8 cellular contexts compared by ENCODE assay signal in the genomic region with DNA sequence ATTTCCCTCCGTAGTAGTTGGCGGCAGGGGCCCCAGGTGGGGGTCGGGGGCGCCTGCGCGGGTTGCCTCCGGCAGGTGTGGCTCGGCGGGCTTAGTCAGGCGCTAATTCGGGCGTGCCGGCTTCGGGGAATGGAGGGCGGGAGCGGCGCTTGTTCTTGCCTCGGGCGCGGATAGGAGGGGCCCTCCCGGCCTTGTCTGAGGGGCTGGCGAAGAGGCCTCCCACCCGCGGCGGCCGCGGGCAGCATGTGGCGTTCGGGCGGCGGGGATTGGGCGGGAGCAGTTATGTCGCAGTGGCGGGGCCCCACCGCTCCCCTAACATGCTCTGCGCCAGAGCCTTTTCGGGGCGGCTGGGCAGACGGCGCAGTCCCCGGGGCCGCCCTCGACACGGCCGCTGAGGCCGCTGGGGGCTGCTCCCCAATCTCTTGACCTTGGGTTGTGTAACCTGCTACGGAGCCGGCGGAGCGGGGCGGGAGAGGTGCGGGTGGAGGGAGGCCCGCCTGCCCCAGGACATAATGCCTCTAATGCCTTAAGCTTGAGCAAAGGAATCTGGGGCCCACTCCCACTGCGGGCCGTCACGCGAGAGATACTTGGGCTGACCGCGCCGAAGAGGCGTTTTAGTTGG. TPM values are rescaled to one million over a fixed set of nuclear protein-coding genes. Genes with fewer than 3 reads are reported as not detected.
DNase-seq lines count a peak whose midpoint lies in the region; ATAC-seq and TF ChIP-seq lines count a peak whose summit lies in the region.

No MANE protein-coding gene starts in this region.

- H3K4me3 ChIP-seq in SU-DHL-6 (ENCODE audit: insufficient read depth, low read length, poor library complexity, severe bottlenecking) (peak overlapping the region; percentile 84), adrenal gland (peak overlapping the region; percentile 57 to 96 (median 71)), right cardiac atrium (ENCODE audit: low read length) (peak overlapping the region; percentile 96), aorta (ENCODE audit: low read length in 2 of 2) (peak overlapping the region; percentile 72 to 94)

- intact Hi-C loops in adrenal gland (cut with DNase I), result loop anchor here in 1 of 2 donors (5.0 to 10.0 kb wide), 2 partner anchors 79 to 193 kb away; partner anchors contain the start of gene GTF3C6
- intact Hi-C loops in right cardiac atrium (cut with DNase I), result loop anchor here in 3 of 4 donors (5.0 to 10.0 kb wide), 5 partner anchors 61 to 193 kb away; partner anchors contain the start of genes CDK19 (in 1 of the 3) and GTF3C6 (in 1 of the 3)
- intact Hi-C loops in aorta (cut with DNase I), result loop anchor here (2.0 to 10.0 kb wide), 5 partner anchors 61 to 351 kb away; partner anchors contain the start of genes CDK19 (in 1 of the 2), GTF3C6 (in 1 of the 2) and RPF2 (in 1 of the 2)

- H3K27ac ChIP-seq in SU-DHL-6 (ENCODE audit: low read depth, low read length) (peak overlapping the region; percentile 77), adrenal gland (peak overlapping the region; percentile 77 to 97 (median 95)), right cardiac atrium (ENCODE audit: low read length) (peak overlapping the region; percentile 84), aorta (ENCODE audit: low read depth in 1 of 2, low read length in 2 of 2) (peak overlapping the region in 1 of 2 donors; percentile 97)

- H3K4me1 ChIP-seq in adrenal gland (replicated peaks in 1 of 2) (peaks cover 7 to 47% of the 10 kb centered on the region in 2 donors), right cardiac atrium (ENCODE audit: control insufficient read depth, insufficient read depth, low read length) (peaks cover 5% of the 10 kb centered on the region), aorta (ENCODE audit: control insufficient read depth in 1 of 2, insufficient read depth in 2 of 2, low read length in 2 of 2) (no peaks in the 10 kb centered on the region)

- H3F3A ChIP-seq in SU-DHL-6 (ENCODE audit: insufficient read depth), result peaks cover 24% of the 10 kb centered on the region; the same call in 1 of the 2 replicates

- H3K9ac ChIP-seq in SU-DHL-6 (ENCODE audit: low read length), result peak overlapping the region; percentile 98

- peak overlapping the region; percentile 91 for H3K4me2 ChIP-seq in SU-DHL-6 (ENCODE audit: low read depth, low read length, poor library complexity, severe bottlenecking)

- no peak for TF ChIP-seq CTCF in SU-DHL-6 (IDR thresholded peaks at IDR 0.05; ENCODE audit: insufficient read depth, low read length, poor library complexity, severe bottlenecking)
- TF ChIP-seq CTCF in adrenal gland (IDR thresholded peaks at IDR 0.05), result no peak

- H3K9me3 ChIP-seq in SU-DHL-6 (ENCODE audit: insufficient read depth, low read length), result no peaks in the 10 kb centered on the region
- no peaks in the 10 kb centered on the region for H3K9me3 ChIP-seq in adrenal gland (replicated peaks in 1 of 3)
- H3K9me3 ChIP-seq in right cardiac atrium (ENCODE audit: control insufficient read depth, low read length), result no peaks in the 10 kb centered on the region
- H3K9me3 ChIP-seq in aorta (ENCODE audit: control insufficient read depth, low read length), result no peaks in the 10 kb centered on the region

- DNase-seq in adrenal gland (peak in 6 of 7 donors; percentile 49 to 72 (median 64)), right cardiac atrium (peak; percentile 74 to 84 (median 83)), retina (peak; percentile 90), aorta (peak; percentile 74 to 90), HuH-7.5 (ENCODE audit: low spot score) (no peak)

- H3K9me2 ChIP-seq in SU-DHL-6 (replicated peaks; ENCODE audit: insufficient read depth, low read length), result no peaks in the 10 kb centered on the region

- H4K20me1 ChIP-seq in SU-DHL-6 (ENCODE audit: low read depth, low read length), result peaks cover 34% of the 10 kb centered on the region

- H3K27me3 ChIP-seq in SU-DHL-6 (ENCODE audit: low read length), result no peaks in the 10 kb centered on the region
- H3K27me3 ChIP-seq in adrenal gland, result no peaks in the 10 kb centered on the region
- H3K27me3 ChIP-seq in right cardiac atrium (ENCODE audit: control insufficient read depth, insufficient read depth), result no peaks in the 10 kb centered on the region
- H3K27me3 ChIP-seq in aorta (ENCODE audit: control insufficient read depth in 1 of 2, insufficient read depth in 2 of 2, low read length in 1 of 2), result no peaks in the 10 kb centered on the region

- H3K36me3 ChIP-seq in SU-DHL-6 (ENCODE audit: low read length), result no peaks in the 10 kb centered on the region
- no peaks in the 10 kb centered on the region for H3K36me3 ChIP-seq in adrenal gland (replicated peaks in 1 of 2)
- H3K36me3 ChIP-seq in aorta (ENCODE audit: control insufficient read depth in 1 of 2, insufficient read depth in 2 of 2, low read length in 1 of 2), result no peaks in the 10 kb centered on the region

- no peak overlapping the region for H2AFZ ChIP-seq in SU-DHL-6 (ENCODE audit: low read depth, low read length, severe bottlenecking)

- TF ChIP-seq POLR2A in adrenal gland (IDR thresholded peaks at IDR 0.05), result no peak

- WGBS in adrenal gland, 4 donors, result 0 to 1% (median 0%) methylated on average over 8 to 61 of the region's 61 CpGs
- under 1% methylated on average over 61 of the region's 61 CpGs for WGBS in right cardiac atrium
- WGBS in aorta, 2 donors, result 0% methylated on average over 49 to 61 of the region's 61 CpGs

- peak; percentile 16 for ATAC-seq in GM19035 (IDR thresholded peaks at IDR 0.05; ENCODE audit: unreplicated experiment)
- ATAC-seq in HG03354 (IDR thresholded peaks at IDR 0.05; ENCODE audit: poor library complexity, severe bottlenecking, unreplicated experiment), result peak; percentile 25
- peak; percentile 16 to 66 for ATAC-seq in right cardiac atrium
- ATAC-seq in aorta (ENCODE audit: low FRiP score), result peak; percentile 37

- peaks cover 60% of the 10 kb centered on the region for H3K79me2 ChIP-seq in SU-DHL-6 (ENCODE audit: insufficient read depth, low read length)

RNA-seq across cellular contexts. Expression of gene AMD1, which starts 1.1 kb away (rescaled TPM):
- total RNA-seq in adrenal gland (10 to 100 TPM; 21.3 to 64.1 (median 43.5) TPM), right cardiac atrium (10 to 100 TPM; 58.0 to 65.2 (median 63.2) TPM), aorta (10 to 100 TPM; 37.8 to 55.1 TPM)
- polyA plus RNA-seq in adrenal gland (10 to 100 TPM; 15.4 to 62.5 (median 19.3) TPM), right cardiac atrium (49.9 TPM), aorta (10 to 100 TPM; 18.3 to 55.6 TPM)
